1 cellular context compared by ENCODE assay signal in genomic region chr19:46786236-46787039, GRCh38.
TF ChIP-seq lines count a peak whose summit lies in the region.

No MANE protein-coding gene starts in this region.

TF ChIP-seq in SK-N-SH, 30 proteins besides CTCF, POLR2A, EP300 and RAD21 (continued from another document):
- TF ChIP-seq MEF2A (IDR thresholded peaks at IDR 0.05; ENCODE audit: borderline replicate concordance, low read depth) (no peak), GATA2 (CRISPR knock-in tag; IDR thresholded peaks at IDR 0.05) (peak; percentile 83), REST (IDR thresholded peaks at IDR 0.05; ENCODE audit: low read depth, low read length) (no peak), FOXM1 (IDR thresholded peaks at IDR 0.05; ENCODE audit: low read depth) (no peak), POLR2AphosphoS5 (IDR thresholded peaks at IDR 0.05; ENCODE audit: low read depth, low read length) (peak; percentile 49), RFX5 (IDR thresholded peaks at IDR 0.05; ENCODE audit: low read length) (no peak), MAX (IDR thresholded peaks at IDR 0.05; ENCODE audit: low read depth) (peak; percentile 90), GABPA (IDR thresholded peaks at IDR 0.05; ENCODE audit: low read depth) (no peak), ELF1 (IDR thresholded peaks at IDR 0.05) (no peak; the same call in 1 of the 2 replicates), NRF1 (IDR thresholded peaks at IDR 0.05; ENCODE audit: low read depth, low read length) (no peak), SIN3A (IDR thresholded peaks at IDR 0.05; ENCODE audit: borderline replicate concordance, low read depth, low read length) (peak; percentile 75), FOXJ3 (CRISPR knock-in tag; IDR thresholded peaks at IDR 0.05) (no peak; the same call in 1 of the 2 replicates), YY1 (IDR thresholded peaks at IDR 0.05; ENCODE audit: low read depth) (0 out of 2 replicates have a peak, but pooled peaks have one; percentile 16), TAF1 (IDR thresholded peaks at IDR 0.05; ENCODE audit: borderline replicate concordance, low read depth, low read length) (0 out of 2 replicates have a peak, but pooled peaks have one; percentile 26), FOSL2 (IDR thresholded peaks at IDR 0.05; ENCODE audit: borderline replicate concordance, low read depth) (peak; percentile 72; the same call in 1 of the 2 replicates), RCOR1 (IDR thresholded peaks at IDR 0.05; ENCODE audit: low read length) (peak; percentile 81), JUND (IDR thresholded peaks at IDR 0.05) (peak; percentile 40; the same call in 1 of the 2 replicates), TCF12 (IDR thresholded peaks at IDR 0.05) (no peak), MXI1 (IDR thresholded peaks at IDR 0.05; ENCODE audit: low read depth, low read length) (peak; percentile 99), IRF3 (IDR thresholded peaks at IDR 0.05; ENCODE audit: low read depth, low read length) (no peak), USF1 (IDR thresholded peaks at IDR 0.05; ENCODE audit: borderline replicate concordance, low read depth) (no peak; the same call in 1 of the 2 replicates)
